13 cellular contexts compared by ENCODE assay signal in genomic region chr6:136959935-136960334, GRCh38. TPM values are rescaled to one million over a fixed set of nuclear protein-coding genes. Genes with fewer than 3 reads are reported as not detected.
A peak's percentile ranks its signal among the peaks of the same experiment; 100 is the strongest.
DNase-seq lines count a peak whose midpoint lies in the region; ATAC-seq, FAIRE-seq and TF ChIP-seq lines count a peak whose summit lies in the region.
"Not testable (repeated sequence)": the region's sequence is repeated elsewhere in the genome, so short reads cannot be mapped to it uniquely, and the experiment has no call there.
"Had no signal": no experiment of that assay in that cellular context is flagged by ENCODE, and none has a peak within 500 bp of the region (broad histone marks: within the 10 kb centered on the region; RNA-seq: fewer than 3 reads in every experiment).

No MANE protein-coding gene starts in this region.

- H3K4me1 Mint-ChIP-seq in Caco-2 (ENCODE audit: low read depth, unreplicated experiment): peaks cover 21% of the 10 kb centered on the region

- not testable (repeated sequence) for H3K23ac ChIP-seq in H1 (ENCODE audit: insufficient read length)

- H3K27ac Mint-ChIP-seq in Caco-2 (ENCODE audit: unreplicated experiment): peak overlapping the region; percentile 92

- FAIRE-seq in H1 (lab: Jason Lieb, UNC): not testable (repeated sequence)

- not testable (repeated sequence) for H3K9me3 ChIP-seq in Caco-2; WERI-Rb-1 (ENCODE audit: severe bottlenecking); H1 (ENCODE audit: insufficient read depth in 2 of 2, low read depth in 1 of 2, low read length in 1 of 2); mucosa of rectum (ENCODE audit: control insufficient read depth in 2 of 2, low read length in 2 of 2); transverse colon

- H3K18ac ChIP-seq in H1 (ENCODE audit: extremely low read depth, low read length): peak overlapping the region; percentile 28; the same call in 1 of the 2 replicates

- 89% methylated on average over 6 of the region's 6 CpGs; no CpG with 5 or more reads in 1 of the 2 experiments for WGBS in H1 (ENCODE audit: extremely low coverage in 1 of 2, insufficient coverage in 1 of 2, insufficient read length in 1 of 2, insufficient replicate concordance in 2 of 2, low coverage in 1 of 2, low lambda C conversion rate in 2 of 2, missing lambda C conversion rate in 1 of 2), 2 experiments
- WGBS in transverse colon (ENCODE audit: low coverage in 1 of 2), 2 donors: 69% methylated on average over 6 of the region's 6 CpGs; no CpG with 5 or more reads in 1 of the 2 donors

- not testable (repeated sequence) for H3K14ac ChIP-seq in H1 (ENCODE audit: insufficient read length)

- H3K27me3 ChIP-seq in Caco-2 (replicated peaks; ENCODE audit: control insufficient read depth, insufficient read depth, low read length); WERI-Rb-1 (ENCODE audit: insufficient read depth, low read depth, severe bottlenecking); H1 (replicated peaks in 1 of 4; ENCODE audit: control insufficient read depth in 3 of 4, extremely low read depth in 1 of 4, insufficient read depth in 3 of 4, low read length in 3 of 4); mucosa of rectum (ENCODE audit: control insufficient read depth in 2 of 2, insufficient read depth in 2 of 2, low read length in 2 of 2); transverse colon: not testable (repeated sequence)

- intact Hi-C loops in Caco-2 (cut with micrococcal nuclease; ENCODE audit: unreplicated experiment): loop anchor here (1.0 to 10.0 kb wide), 3 partner anchors 8 to 685 kb away; no protein-coding TSS in a partner anchor
- intact Hi-C loops in left colon (cut with DNase I, micrococcal nuclease): loop anchor here in 1 of 2 donors (2.0 kb wide), 1 partner anchor 65 kb away; no protein-coding TSS in a partner anchor
- intact Hi-C loops in transverse colon (cut with DNase I; ENCODE audit: low total_unique reads): not testable (repeated sequence)

- H3K4me3 Mint-ChIP-seq in Caco-2 (ENCODE audit: unreplicated experiment): peak overlapping the region; percentile 67

- not testable (repeated sequence) for H3K4me2 ChIP-seq in H1 (ENCODE audit: insufficient read depth in 1 of 2, low read depth in 2 of 2, low read length in 2 of 2)

- H3K4ac ChIP-seq in H1 (replicated peaks; ENCODE audit: insufficient read length, low read depth, low read length): not testable (repeated sequence)

- not testable (repeated sequence) for H3K79me1 ChIP-seq in H1 (ENCODE audit: low read depth, low read length)

- H3K27ac ChIP-seq in WERI-Rb-1 (peak overlapping the region; percentile 56; the same call in 1 of the 2 replicates), mucosa of rectum (ENCODE audit: low read depth in 2 of 2, low read length in 2 of 2) (peak overlapping the region; percentile 75 to 84), transverse colon (peak overlapping the region; percentile 70 to 86 (median 78))
- H3K27ac ChIP-seq in H1 (ENCODE audit: low read depth, low read length): not testable (repeated sequence)

- TF ChIP-seq RAD21 in H1 (IDR thresholded peaks at IDR 0.05 in 1 of 2, conservative IDR thresholded peaks at IDR 0.05 in 1 of 2; ENCODE audit: low read depth in 2 of 2, low read length in 2 of 2): not testable (repeated sequence)

- peaks cover 43% of the 10 kb centered on the region for H3K4me1 ChIP-seq in Caco-2
- H3K4me1 ChIP-seq in H1 (replicated peaks in 1 of 4; ENCODE audit: control insufficient read depth in 3 of 4, insufficient read depth in 4 of 4, low read length in 3 of 4): peaks cover 0 to 32% (median 15%) of the 10 kb centered on the region in 4 experiments; a peak in 6 of 7 replicates
- peaks cover 21 to 48% of the 10 kb centered on the region in 2 donors for H3K4me1 ChIP-seq in mucosa of rectum (ENCODE audit: control insufficient read depth in 2 of 2, insufficient read depth in 2 of 2, low read length in 2 of 2)
- H3K4me1 ChIP-seq in transverse colon: peaks cover 8 to 65% (median 37%) of the 10 kb centered on the region in 4 donors

- H3K4me3 ChIP-seq in Caco-2 (ENCODE audit: low read depth, low read length); WERI-Rb-1 (ENCODE audit: low read depth, low read length); H1 (ENCODE audit: extremely low read depth in 1 of 4, insufficient read depth in 2 of 4, low read depth in 3 of 4, low read length in 4 of 4); mucosa of rectum (ENCODE audit: low read length in 2 of 2); transverse colon: not testable (repeated sequence)

- not testable (repeated sequence) for H4K20me1 ChIP-seq in H1 (replicated peaks in 1 of 2; ENCODE audit: control insufficient read depth in 1 of 2, insufficient read depth in 2 of 2, low read length in 2 of 2)

- CTCF ChIA-PET in Caco-2 (lab: Charles Lee): interaction anchor here (1.1 to 1.6 kb wide), 5 partner anchors 8 to 168 kb away, joined by 3 to 7 read pairs (median 5); partner anchors contain the start of genes MAP3K5 and SLC35D3
- CTCF ChIA-PET in H1 (lab: Charles Lee; ENCODE audit: partially characterized antibody): interaction anchor here (0.8 to 5.1 kb wide), 11 partner anchors 9 to 643 kb away, joined by 3 to 41 read pairs (median 3); partner anchors contain the start of gene SLC35D3

- H2BK120ac ChIP-seq in H1 (replicated peaks; ENCODE audit: low read depth, low read length): not testable (repeated sequence)

- H2BK12ac ChIP-seq in H1 (ENCODE audit: low read depth, low read length): peak overlapping the region; percentile 19

- peak overlapping the region; percentile 92; the same call in 1 of the 2 replicates for H2BK20ac ChIP-seq in H1 (ENCODE audit: low read length)

- peak overlapping the region; percentile 89; the same call in 1 of the 2 replicates for H2BK5ac ChIP-seq in H1 (ENCODE audit: low read depth, low read length)

- H3K56ac ChIP-seq in H1 (replicated peaks; ENCODE audit: insufficient read length, low read depth, low read length): not testable (repeated sequence)

- not testable (repeated sequence) for TF ChIP-seq CTCF in Caco-2 (IDR thresholded peaks at IDR 0.05; ENCODE audit: insufficient read depth in 1 of 2, low read depth in 1 of 2, low read length in 1 of 2, severe bottlenecking in 1 of 2, unreplicated experiment in 1 of 2); WERI-Rb-1 (IDR thresholded peaks at IDR 0.05; ENCODE audit: low read depth, low read length); H1 (IDR thresholded peaks at IDR 0.05; ENCODE audit: control extremely low read depth in 1 of 3, insufficient read depth in 1 of 3, low read depth in 1 of 3, low read length in 3 of 3); transverse colon (IDR thresholded peaks at IDR 0.05)

- not testable (repeated sequence) for H2AK5ac ChIP-seq in H1 (ENCODE audit: low read depth, low read length)

- peak; percentile 41 for ATAC-seq in left colon

- H3K27me3 Mint-ChIP-seq in Caco-2 (ENCODE audit: insufficient read depth, unreplicated experiment): not testable (repeated sequence)

- DNase-seq in Caco-2; WERI-Rb-1; H1 (ENCODE audit: low read depth in 1 of 2, low spot score in 2 of 2): not testable (repeated sequence)
- DNase-seq in NCI-H146 (lab: John Stamatoyannopoulos, UW) (peak; percentile 66), OCI-M1 (lab: John Stamatoyannopoulos, UW) (peak; percentile 57), left colon (peak; percentile 44 to 69), transverse colon (peak; percentile 62)

- peak overlapping the region; percentile 52 for H4K91ac ChIP-seq in H1 (replicated peaks; ENCODE audit: insufficient read length, low read length)

- BruUV-seq in Caco-2 (replicated peaks; lab: Mats Ljungman, UMichigan): not testable (repeated sequence)

- not testable (repeated sequence) for H3K36me3 ChIP-seq in Caco-2 (ENCODE audit: control insufficient read depth, insufficient read depth, low read length); WERI-Rb-1; H1 (ENCODE audit: control insufficient read depth in 2 of 4, insufficient read depth in 4 of 4, low read length in 3 of 4); mucosa of rectum (ENCODE audit: control insufficient read depth in 2 of 2, insufficient read depth in 2 of 2, low read length in 2 of 2); transverse colon

- H3K36me3 Mint-ChIP-seq in Caco-2 (ENCODE audit: insufficient read depth, unreplicated experiment): peaks cover 11% of the 10 kb centered on the region

- H4K5ac ChIP-seq in H1 (ENCODE audit: insufficient read length, low read depth, low read length): not testable (repeated sequence)

- in situ Hi-C loops in transverse colon (cut with MboI; ENCODE audit: low pct_ligation_motif_present in 1 of 4, low pct_unique_long_range_greater_than_20kb in 1 of 4, low sequenced_read_pairs in 3 of 4): not testable (repeated sequence)

- H3K23me2 ChIP-seq in H1 (ENCODE audit: low read depth, low read length): not testable (repeated sequence)

- H4K8ac ChIP-seq in H1 (ENCODE audit: extremely low read depth, insufficient read depth, low read length): peak overlapping the region; percentile 66; the same call in 1 of the 2 replicates

- POLR2A ChIA-PET in Caco-2 (lab: Charles Lee) (interaction anchor here (0.9 kb wide), 1 partner anchor 72 kb away, joined by 4 read pairs; no protein-coding TSS in a partner anchor), H1 (lab: Charles Lee; ENCODE audit: partially characterized antibody) (interaction anchor here (0.7 to 4.6 kb wide), 5 partner anchors 14 to 129 kb away, joined by 3 to 26 read pairs (median 4); partner anchors contain the start of gene SLC35D3)

- not testable (repeated sequence) for TF ChIP-seq EP300 in H1 (IDR thresholded peaks at IDR 0.05; ENCODE audit: borderline replicate concordance in 1 of 2, low read depth in 2 of 2, low read length in 2 of 2); transverse colon (IDR thresholded peaks at IDR 0.05; ENCODE audit: low read depth)

- H3K9me3 Mint-ChIP-seq in Caco-2 (ENCODE audit: unreplicated experiment): not testable (repeated sequence)

- not testable (repeated sequence) for H2AFZ ChIP-seq in H1 (ENCODE audit: low read length)

- not testable (repeated sequence) for TF ChIP-seq POLR2A in H1 (IDR thresholded peaks at IDR 0.05; ENCODE audit: control extremely low read depth in 1 of 2, low read depth in 2 of 2, low read length in 2 of 2); transverse colon (IDR thresholded peaks at IDR 0.05)

- not testable (repeated sequence) for H3K79me2 ChIP-seq in H1 (ENCODE audit: control insufficient read depth in 1 of 2, insufficient read depth in 2 of 2, low read length in 2 of 2)

- not testable (repeated sequence) for H2BK15ac ChIP-seq in H1 (ENCODE audit: low read length)

- H3K9ac ChIP-seq in H1 (replicated peaks in 1 of 4; ENCODE audit: extremely low read depth in 1 of 4, low read depth in 3 of 4, low read length in 3 of 4): not testable (repeated sequence)
- peak overlapping the region in 1 of 2 donors; percentile 20 for H3K9ac ChIP-seq in mucosa of rectum (ENCODE audit: low read depth in 1 of 2, low read length in 2 of 2)

RNA-seq across cellular contexts. Expression of gene SLC35D3, which starts 37.8 kb away (rescaled TPM):
- total RNA-seq in Caco-2 (2022): 1.4 and 2.3 TPM in 2 replicates
- total RNA-seq in H1 (2021; fragmentation: NEBNext Ultra II Directional; extraction: Animal tissue kit (Norgen Biotek cat#: 25700)): 0.39 and 0.57 TPM in 2 replicates
- polyA plus RNA-seq in H1 (2011; rRNA removed): 0.27 and 0.74 TPM in 2 replicates
- polyA plus RNA-seq in H1 (2011; cell fraction: cytosol; rRNA removed): 0.48 TPM
- polyA plus RNA-seq in H1 (2011; cell fraction: nucleus; rRNA removed): 0.51 TPM
- polyA plus RNA-seq in H1 (2012, experiment 1 of 2): 0.14 to 0.37 TPM (median 0.30 TPM) in 4 replicates
- polyA plus RNA-seq in H1 (2012, experiment 2 of 2): 0.21 TPM
- polyA plus RNA-seq in H1 (2013, experiment 1 of 2): 1.0 TPM
- 1.2 TPM for polyA plus RNA-seq in H1 (2013, experiment 2 of 2)
- polyA minus RNA-seq in H1 (2011; rRNA and poly(A)+ RNA removed): 0.09 and 0.20 TPM in 2 replicates
- polyA minus RNA-seq in H1 (2011; cell fraction: cytosol; rRNA and poly(A)+ RNA removed): not detected
- 0.30 TPM for polyA minus RNA-seq in H1 (2011; cell fraction: nucleus; rRNA and poly(A)+ RNA removed)
- under 1 TPM; 0.28 to 0.34 TPM for total RNA-seq in left colon
- not detected for total RNA-seq in transverse colon
- total RNA-seq: A673; CD8-positive, alpha-beta T cell; H4 had no signal
- polyA plus RNA-seq: BJ, CD14-positive monocyte had no signal
